1 cellular context compared by ENCODE assay signal in genomic region chr16:68342620-68343019, GRCh38.
TF ChIP-seq lines count a peak whose summit lies in the region.

No MANE protein-coding gene starts in this region.

TF ChIP-seq in HepG2, 621 proteins besides CTCF, POLR2A, EP300 and RAD21:
- TF ChIP-seq KAT7 (CRISPR knock-in tag; IDR thresholded peaks at IDR 0.05; ENCODE audit: borderline replicate concordance) (no peak), MTF1 (CRISPR knock-in tag; IDR thresholded peaks at IDR 0.05) (no peak), POGZ (CRISPR knock-in tag; IDR thresholded peaks at IDR 0.05) (no peak), ZNF761 (CRISPR knock-in tag; conservative IDR thresholded peaks at IDR 0.05) (no peak), NR2C2 (CRISPR knock-in tag; IDR thresholded peaks at IDR 0.05; ENCODE audit: borderline replicate concordance) (no peak), MEIS2 (CRISPR knock-in tag; IDR thresholded peaks at IDR 0.05) (no peak), ZNF3 (CRISPR knock-in tag; IDR thresholded peaks at IDR 0.05) (no peak), CHD2 (IDR thresholded peaks at IDR 0.05; ENCODE audit: low read depth, low read length) (no peak), ATAD3A (CRISPR knock-in tag; IDR thresholded peaks at IDR 0.05) (no peak), HOXA5 (CRISPR knock-in tag; IDR thresholded peaks at IDR 0.05) (no peak)
- TF ChIP-seq, protein P1, sequence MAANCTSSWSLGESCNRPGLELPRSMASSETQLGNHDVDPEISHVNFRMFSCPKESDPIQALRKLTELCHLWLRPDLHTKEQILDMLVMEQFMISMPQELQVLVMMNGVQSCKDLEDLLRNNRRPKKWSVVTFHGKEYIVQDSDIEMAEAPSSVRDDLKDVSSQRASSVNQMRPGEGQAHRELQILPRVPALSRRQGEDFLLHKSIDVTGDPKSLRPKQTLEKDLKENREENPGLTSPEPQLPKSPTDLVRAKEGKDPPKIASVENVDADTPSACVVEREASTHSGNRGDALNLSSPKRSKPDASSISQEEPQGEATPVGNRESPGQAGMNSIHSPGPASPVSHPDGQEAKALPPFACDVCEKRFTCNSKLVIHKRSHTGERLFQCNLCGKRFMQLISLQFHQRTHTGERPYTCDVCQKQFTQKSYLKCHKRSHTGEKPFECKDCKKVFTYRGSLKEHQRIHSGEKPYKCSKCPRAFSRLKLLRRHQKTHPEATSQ (CRISPR knock-in tag; IDR thresholded peaks at IDR 0.05; ENCODE audit: borderline replicate concordance), result no peak
- TF ChIP-seq, protein P2, sequence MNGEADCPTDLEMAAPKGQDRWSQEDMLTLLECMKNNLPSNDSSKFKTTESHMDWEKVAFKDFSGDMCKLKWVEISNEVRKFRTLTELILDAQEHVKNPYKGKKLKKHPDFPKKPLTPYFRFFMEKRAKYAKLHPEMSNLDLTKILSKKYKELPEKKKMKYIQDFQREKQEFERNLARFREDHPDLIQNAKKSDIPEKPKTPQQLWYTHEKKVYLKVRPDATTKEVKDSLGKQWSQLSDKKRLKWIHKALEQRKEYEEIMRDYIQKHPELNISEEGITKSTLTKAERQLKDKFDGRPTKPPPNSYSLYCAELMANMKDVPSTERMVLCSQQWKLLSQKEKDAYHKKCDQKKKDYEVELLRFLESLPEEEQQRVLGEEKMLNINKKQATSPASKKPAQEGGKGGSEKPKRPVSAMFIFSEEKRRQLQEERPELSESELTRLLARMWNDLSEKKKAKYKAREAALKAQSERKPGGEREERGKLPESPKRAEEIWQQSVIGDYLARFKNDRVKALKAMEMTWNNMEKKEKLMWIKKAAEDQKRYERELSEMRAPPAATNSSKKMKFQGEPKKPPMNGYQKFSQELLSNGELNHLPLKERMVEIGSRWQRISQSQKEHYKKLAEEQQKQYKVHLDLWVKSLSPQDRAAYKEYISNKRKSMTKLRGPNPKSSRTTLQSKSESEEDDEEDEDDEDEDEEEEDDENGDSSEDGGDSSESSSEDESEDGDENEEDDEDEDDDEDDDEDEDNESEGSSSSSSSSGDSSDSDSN (CRISPR knock-in tag; IDR thresholded peaks at IDR 0.05), result no peak
TF ChIP-seq in HepG2: peak in this region for 0.
